Comparison of ENCODE assay signal across 10 cellular contexts in genomic region chr14:104436741-104437701, GRCh38.
A peak's percentile ranks its signal among the peaks of the same experiment; 100 is the strongest.
DNase-seq lines count a peak whose midpoint lies in the region; ATAC-seq and TF ChIP-seq lines count a peak whose summit lies in the region.
"Had no signal": no experiment of that assay in that cellular context is flagged by ENCODE, and none has a peak within 500 bp of the region (broad histone marks: within the 10 kb centered on the region; RNA-seq: fewer than 3 reads in every experiment).

No MANE protein-coding gene starts in this region.

- CTCF ChIA-PET in activated CD8-positive, alpha-beta T cell treated with anti-CD3 and anti-CD28 coated beads, Interleukin-2, amount 10 ng/mL, durations not matched to agents 7 days and 5 days (lab: Charles Lee) = no interaction called here
- CTCF ChIA-PET in activated CD8-positive, alpha-beta T cell treated with anti-CD3 and anti-CD28 coated beads for 36 hours (lab: Charles Lee) = no interaction called here

- H2BK12ac ChIP-seq in mesenchymal stem cell (ENCODE audit: low read length in 2 of 2) = no peak overlapping the region

- no peaks in the 10 kb centered on the region for H3K4me1 Mint-ChIP-seq in activated CD8-positive, alpha-beta T cell treated with anti-CD3 and anti-CD28 coated beads, Interleukin-2, amount 10 ng/mL, durations not matched to agents 7 days and 5 days (ENCODE audit: low read depth)
- no peaks in the 10 kb centered on the region for H3K4me1 Mint-ChIP-seq in activated CD8-positive, alpha-beta T cell treated with anti-CD3 and anti-CD28 coated beads for 36 hours (ENCODE audit: low read depth)
- H3K4me1 Mint-ChIP-seq in activated naive CD8-positive, alpha-beta T cell treated with anti-CD3 and anti-CD28 coated beads for 36 hours = no peaks in the 10 kb centered on the region

- POLR2A ChIA-PET in activated CD8-positive, alpha-beta T cell treated with anti-CD3 and anti-CD28 coated beads, Interleukin-2, amount 10 ng/mL, durations not matched to agents 7 days and 5 days (lab: Charles Lee) = no interaction called here
- POLR2A ChIA-PET in activated CD8-positive, alpha-beta T cell treated with anti-CD3 and anti-CD28 coated beads for 36 hours (lab: Charles Lee) = interaction anchor here (0.8 kb wide), 1 partner anchor 33 kb away, joined by 3 read pairs; no protein-coding TSS in a partner anchor

- H2AK5ac ChIP-seq in mesenchymal stem cell (ENCODE audit: low read length, severe bottlenecking) = no peak overlapping the region

- H2AFZ ChIP-seq in GM23248 (no peak overlapping the region), mesenchymal stem cell (ENCODE audit: low read depth, low read length) (no peak overlapping the region)

- H3K27ac Mint-ChIP-seq in activated CD8-positive, alpha-beta T cell treated with anti-CD3 and anti-CD28 coated beads, Interleukin-2, amount 10 ng/mL, durations not matched to agents 7 days and 5 days = no peak overlapping the region
- no peak overlapping the region for H3K27ac Mint-ChIP-seq in activated CD8-positive, alpha-beta T cell treated with anti-CD3 and anti-CD28 coated beads for 36 hours
- no peak overlapping the region for H3K27ac Mint-ChIP-seq in activated naive CD8-positive, alpha-beta T cell treated with anti-CD3 and anti-CD28 coated beads for 36 hours

- H3K9me3 ChIP-seq in RWPE2 (ENCODE audit: severe bottlenecking) (no peaks in the 10 kb centered on the region), left lung (no peaks in the 10 kb centered on the region), testis (no peaks in the 10 kb centered on the region), GM23248 (ENCODE audit: low read depth) (no peaks in the 10 kb centered on the region), mesenchymal stem cell (ENCODE audit: control insufficient read depth, low read length) (peaks cover 4% of the 10 kb centered on the region)

- no peaks in the 10 kb centered on the region for H3K9me3 Mint-ChIP-seq in activated CD8-positive, alpha-beta T cell treated with anti-CD3 and anti-CD28 coated beads, Interleukin-2, amount 10 ng/mL, durations not matched to agents 7 days and 5 days (ENCODE audit: insufficient read depth)
- no peaks in the 10 kb centered on the region for H3K9me3 Mint-ChIP-seq in activated CD8-positive, alpha-beta T cell treated with anti-CD3 and anti-CD28 coated beads for 36 hours
- H3K9me3 Mint-ChIP-seq in activated naive CD8-positive, alpha-beta T cell treated with anti-CD3 and anti-CD28 coated beads for 36 hours = no peaks in the 10 kb centered on the region

- H3K27ac ChIP-seq in RWPE2 (ENCODE audit: poor library complexity, severe bottlenecking) = no peak overlapping the region
- peak overlapping the region; percentile 56 to 63 for H3K27ac ChIP-seq in left lung
- peak overlapping the region; percentile 50 for H3K27ac ChIP-seq in testis
- no peak overlapping the region for H3K27ac ChIP-seq in GM23248
- H3K27ac ChIP-seq in mesenchymal stem cell (ENCODE audit: low read length, poor library complexity, severe bottlenecking) = no peak overlapping the region

- H3K4ac ChIP-seq in mesenchymal stem cell (ENCODE audit: low read depth in 1 of 2, low read length in 2 of 2) = no peak overlapping the region

- H2BK5ac ChIP-seq in mesenchymal stem cell (ENCODE audit: low read depth, low read length, poor library complexity, severe bottlenecking) = no peak overlapping the region

- no peaks in the 10 kb centered on the region for H3K79me2 ChIP-seq in GM23248 (ENCODE audit: insufficient read depth)

- H4K20me1 ChIP-seq in GM23248 (ENCODE audit: insufficient read depth) = no peaks in the 10 kb centered on the region

- H3K36me3 ChIP-seq in RWPE2 (ENCODE audit: low read depth) = no peaks in the 10 kb centered on the region
- H3K36me3 ChIP-seq in left lung = no peaks in the 10 kb centered on the region
- no peaks in the 10 kb centered on the region for H3K36me3 ChIP-seq in testis (ENCODE audit: low read depth, missing control alignments)
- H3K36me3 ChIP-seq in GM23248 (ENCODE audit: low read depth) = no peaks in the 10 kb centered on the region
- no peaks in the 10 kb centered on the region for H3K36me3 ChIP-seq in mesenchymal stem cell (ENCODE audit: control insufficient read depth in 1 of 2, insufficient read depth in 2 of 2, low read depth in 1 of 2, low read length in 2 of 2)

- peaks cover 17% of the 10 kb centered on the region for H3K27me3 ChIP-seq in RWPE2 (ENCODE audit: insufficient read depth, poor library complexity, severe bottlenecking)
- H3K27me3 ChIP-seq in left lung = no peaks in the 10 kb centered on the region
- H3K27me3 ChIP-seq in testis = no peaks in the 10 kb centered on the region
- H3K27me3 ChIP-seq in GM23248 (replicated peaks; ENCODE audit: insufficient read depth) = no peaks in the 10 kb centered on the region
- peaks cover 0 to 8% of the 10 kb centered on the region in 2 experiments for H3K27me3 ChIP-seq in mesenchymal stem cell (ENCODE audit: control insufficient read depth in 1 of 2, insufficient read depth in 1 of 2, low read length in 2 of 2)

- intact Hi-C loops in activated CD8-positive, alpha-beta T cell treated with anti-CD3 and anti-CD28 coated beads for 36 hours (cut with micrococcal nuclease) = no loop called here
- intact Hi-C loops in left lung (cut with DNase I) (no loop called here), testis (cut with DNase I; ENCODE audit: low total_unique reads) (no loop called here)

- H3K18ac ChIP-seq in mesenchymal stem cell (ENCODE audit: low read depth in 1 of 2, low read length in 2 of 2) = no peak overlapping the region

- ATAC-seq in activated CD8-positive, alpha-beta T cell treated with anti-CD3 and anti-CD28 coated beads, Interleukin-2, amount 10 ng/mL, durations not matched to agents 7 days and 5 days = no peak
- ATAC-seq in activated CD8-positive, alpha-beta T cell treated with anti-CD3 and anti-CD28 coated beads for 36 hours = no peak
- no peak for ATAC-seq in RWPE2 (ENCODE audit: low read depth)
- ATAC-seq in left lung = no peak

- no peak for TF ChIP-seq CTCF in activated CD8-positive, alpha-beta T cell treated with anti-CD3 and anti-CD28 coated beads for 36 hours (IDR thresholded peaks at IDR 0.05)
- TF ChIP-seq CTCF in RWPE2 (IDR thresholded peaks at IDR 0.05; ENCODE audit: poor library complexity, severe bottlenecking) = no peak
- TF ChIP-seq CTCF in left lung (IDR thresholded peaks at IDR 0.05) = no peak
- TF ChIP-seq CTCF in testis (IDR thresholded peaks at IDR 0.05) = no peak

- no peak overlapping the region for H3K4me3 Mint-ChIP-seq in activated CD8-positive, alpha-beta T cell treated with anti-CD3 and anti-CD28 coated beads, Interleukin-2, amount 10 ng/mL, durations not matched to agents 7 days and 5 days
- no peak overlapping the region for H3K4me3 Mint-ChIP-seq in activated CD8-positive, alpha-beta T cell treated with anti-CD3 and anti-CD28 coated beads for 36 hours
- no peak overlapping the region for H3K4me3 Mint-ChIP-seq in activated naive CD8-positive, alpha-beta T cell treated with anti-CD3 and anti-CD28 coated beads for 36 hours

- no peak overlapping the region for H2BK120ac ChIP-seq in mesenchymal stem cell (ENCODE audit: low read depth, low read length)

- H3K9me2 ChIP-seq in GM23248 (ENCODE audit: insufficient read depth) = no peaks in the 10 kb centered on the region

- no peaks in the 10 kb centered on the region for H3K4me1 ChIP-seq in RWPE2 (ENCODE audit: insufficient read depth, poor library complexity, severe bottlenecking)
- H3K4me1 ChIP-seq in left lung = peaks cover 9 to 12% of the 10 kb centered on the region in 2 donors
- H3K4me1 ChIP-seq in testis = peaks cover 9% of the 10 kb centered on the region
- H3K4me1 ChIP-seq in GM23248 (ENCODE audit: insufficient read depth) = no peaks in the 10 kb centered on the region
- H3K4me1 ChIP-seq in mesenchymal stem cell (ENCODE audit: control insufficient read depth, insufficient read depth, low read depth, low read length) = peaks cover 1% of the 10 kb centered on the region

- H3K9ac ChIP-seq in GM23248 = no peak overlapping the region
- no peak overlapping the region for H3K9ac ChIP-seq in mesenchymal stem cell (ENCODE audit: low read length)

- H3K4me3 ChIP-seq in RWPE2 (ENCODE audit: severe bottlenecking) (no peak overlapping the region), left lung (no peak overlapping the region), testis (no peak overlapping the region), GM23248 (no peak overlapping the region), mesenchymal stem cell (ENCODE audit: insufficient read depth in 1 of 2, low read depth in 1 of 2, low read length in 2 of 2) (no peak overlapping the region)

- H3K4me2 ChIP-seq in GM23248 (ENCODE audit: unreplicated experiment) (no peak overlapping the region), mesenchymal stem cell (ENCODE audit: low read length, poor library complexity, severe bottlenecking) (no peak overlapping the region)

- peak; percentile 18 for DNase-seq in activated CD8-positive, alpha-beta T cell treated with anti-CD3 and anti-CD28 coated beads, Interleukin-2, amount 10 ng/mL, durations not matched to agents 7 days and 5 days
- DNase-seq in activated CD8-positive, alpha-beta T cell treated with anti-CD3 and anti-CD28 coated beads for 36 hours = no peak
- DNase-seq in RWPE2 (ENCODE audit: low spot score) = peak; percentile 62
- peak; percentile 26 to 71 for DNase-seq in left lung
- no peak for DNase-seq in testis
- DNase-seq in GM23248 = no peak
- DNase-seq in mesenchymal stem cell = no peak
- no peak for DNase-seq in activated naive CD8-positive, alpha-beta T cell treated with anti-CD3 and anti-CD28 coated beads for 36 hours
- DNase-seq: activated naive CD4-positive, alpha-beta T cell treated with Interleukin-2 at 50 U/mL for 16 hours; effector CD4-positive, alpha-beta T cell had no signal

- no peak overlapping the region for H4K91ac ChIP-seq in mesenchymal stem cell (ENCODE audit: low read length)

- no peak overlapping the region for H3K14ac ChIP-seq in mesenchymal stem cell (ENCODE audit: low read length in 2 of 2)

- 67 to 84% methylated on average over 5 to 15 of the region's 15 CpGs for WGBS in testis, 2 donors
- WGBS in GM23248 (ENCODE audit: low coverage in 1 of 2, low lambda C conversion rate in 2 of 2, missing lambda C conversion rate in 2 of 2), 2 experiments = 40 to 47% methylated on average over 14 to 15 of the region's 15 CpGs
- WGBS in mesenchymal stem cell = 79% methylated on average over 13 of the region's 15 CpGs

- no peaks in the 10 kb centered on the region for H3K36me3 Mint-ChIP-seq in activated CD8-positive, alpha-beta T cell treated with anti-CD3 and anti-CD28 coated beads, Interleukin-2, amount 10 ng/mL, durations not matched to agents 7 days and 5 days (ENCODE audit: low read depth)
- no peaks in the 10 kb centered on the region for H3K36me3 Mint-ChIP-seq in activated CD8-positive, alpha-beta T cell treated with anti-CD3 and anti-CD28 coated beads for 36 hours (ENCODE audit: low read depth)
- H3K36me3 Mint-ChIP-seq in activated naive CD8-positive, alpha-beta T cell treated with anti-CD3 and anti-CD28 coated beads for 36 hours = no peaks in the 10 kb centered on the region

- no peak overlapping the region for H4K8ac ChIP-seq in mesenchymal stem cell (ENCODE audit: low read length)

- no peaks in the 10 kb centered on the region for H3F3A ChIP-seq in GM23248 (ENCODE audit: insufficient read depth)

- no peaks in the 10 kb centered on the region for H3K79me1 ChIP-seq in mesenchymal stem cell (replicated peaks; ENCODE audit: low read length, poor library complexity, severe bottlenecking)

- no peak overlapping the region for H2BK15ac ChIP-seq in mesenchymal stem cell (ENCODE audit: low read depth, poor library complexity, severe bottlenecking)

- no peak for TF ChIP-seq POLR2A in testis (IDR thresholded peaks at IDR 0.05)

- in situ Hi-C loops in GM23248 (cut with MboI) = no loop called here

- no peak overlapping the region for H3K23ac ChIP-seq in mesenchymal stem cell (ENCODE audit: low read length in 2 of 2)

- no peaks in the 10 kb centered on the region for H3K27me3 Mint-ChIP-seq in activated CD8-positive, alpha-beta T cell treated with anti-CD3 and anti-CD28 coated beads, Interleukin-2, amount 10 ng/mL, durations not matched to agents 7 days and 5 days (ENCODE audit: low read depth)
- H3K27me3 Mint-ChIP-seq in activated CD8-positive, alpha-beta T cell treated with anti-CD3 and anti-CD28 coated beads for 36 hours = no peaks in the 10 kb centered on the region
- H3K27me3 Mint-ChIP-seq in activated naive CD8-positive, alpha-beta T cell treated with anti-CD3 and anti-CD28 coated beads for 36 hours = no peaks in the 10 kb centered on the region

Comparison
In these comparisons a context has a peak if more than half of its experiments do, and no peak if none do; other contexts are left out.
1. DNase-seq: peak in activated CD8-positive, alpha-beta T cell treated with anti-CD3 and anti-CD28 coated beads, Interleukin-2, amount 10 ng/mL, durations not matched to agents 7 days and 5 days (single experiment), RWPE2 (single experiment) and left lung (2 of 2); none in activated CD8-positive, alpha-beta T cell treated with anti-CD3 and anti-CD28 coated beads for 36 hours (single experiment), testis (single experiment), GM23248 (single experiment), mesenchymal stem cell (single experiment) and activated naive CD8-positive, alpha-beta T cell treated with anti-CD3 and anti-CD28 coated beads for 36 hours (single experiment).
2. H3K27ac ChIP-seq: peak in left lung (2 of 2) and testis (2 of 2); none in RWPE2 (single experiment), GM23248 (single experiment) and mesenchymal stem cell (single experiment).